ENCODE assay signal across 15 cellular contexts in genomic region chr6:77021778-77022177, GRCh38.
DNase-seq lines count a peak whose midpoint lies in the region; ATAC-seq and TF ChIP-seq lines count a peak whose summit lies in the region.
"Had no signal": no experiment of that assay in that cellular context is flagged by ENCODE, and none has a peak within 500 bp of the region (broad histone marks: within the 10 kb centered on the region; RNA-seq: fewer than 3 reads in every experiment).

No MANE protein-coding gene starts in this region.

- H3K27ac Mint-ChIP-seq in osteocyte (ENCODE audit: unreplicated experiment) (peak overlapping the region; percentile 54), T-cell (no peak overlapping the region)
- H3K27ac Mint-ChIP-seq: CD4-positive, alpha-beta memory T cell had no signal

- H3K9me3 Mint-ChIP-seq in osteocyte (ENCODE audit: unreplicated experiment) (peaks cover 4% of the 10 kb centered on the region), T-cell (peaks cover 8 to 14% (median 8%) of the 10 kb centered on the region in 3 donors)

- TF ChIP-seq CTCF in osteocyte (IDR thresholded peaks at IDR 0.05), result no peak

- ATAC-seq in GM19452 (IDR thresholded peaks at IDR 0.05; ENCODE audit: unreplicated experiment), result no peak
- no peak for ATAC-seq in T-cell (replicated peaks in 1 of 4)
- ATAC-seq: GM12878 had no signal

- peaks cover 9% of the 10 kb centered on the region for H3K4me1 ChIP-seq in ACC112 (ENCODE audit: control insufficient read depth, insufficient read depth, low read length, unreplicated experiment)

- POLR2A ChIA-PET in T-cell (lab: Charles Lee), result no interaction called here

- peak overlapping the region; percentile 44 for H2AFZ ChIP-seq in ACC112 (ENCODE audit: low read length, unreplicated experiment)
- H2AFZ ChIP-seq: GM23248 had no signal

- CTCF ChIA-PET in T-cell (lab: Charles Lee), result no interaction called here

- H3K27ac ChIP-seq in ACC112 (ENCODE audit: low read depth, low read length), result no peak overlapping the region
- H3K27ac ChIP-seq: C4-2B, GM23248 had no signal

- no peaks in the 10 kb centered on the region for H3K36me3 ChIP-seq in ACC112 (ENCODE audit: insufficient read depth, low read length)

- no peak overlapping the region for H3K4me3 ChIP-seq in ACC112 (ENCODE audit: low read depth, low read length)
- H3K4me3 ChIP-seq: GM12878, GM23248 had no signal

- peak overlapping the region; percentile 41 for H3K4me3 Mint-ChIP-seq in osteocyte (ENCODE audit: unreplicated experiment)
- H3K4me3 Mint-ChIP-seq in T-cell, result no peak overlapping the region
- H3K4me3 Mint-ChIP-seq: CD4-positive, alpha-beta memory T cell had no signal

- no peaks in the 10 kb centered on the region for H3K79me2 ChIP-seq in ACC112 (ENCODE audit: control insufficient read depth, insufficient read depth, low read length, unreplicated experiment)

- peaks cover 3% of the 10 kb centered on the region for H3K27me3 Mint-ChIP-seq in osteocyte (ENCODE audit: unreplicated experiment)
- no peaks in the 10 kb centered on the region for H3K27me3 Mint-ChIP-seq in T-cell
- H3K27me3 Mint-ChIP-seq: CD4-positive, alpha-beta memory T cell had no signal

- H3K27me3 ChIP-seq in ACC112 (ENCODE audit: insufficient read depth, low read length), result no peaks in the 10 kb centered on the region

- H3K4me1 Mint-ChIP-seq in osteocyte (ENCODE audit: unreplicated experiment) (peaks cover 38% of the 10 kb centered on the region), T-cell (no peaks in the 10 kb centered on the region)
- H3K4me1 Mint-ChIP-seq: CD4-positive, alpha-beta memory T cell had no signal

- H3K36me3 Mint-ChIP-seq in osteocyte (ENCODE audit: unreplicated experiment) (no peaks in the 10 kb centered on the region), T-cell (no peaks in the 10 kb centered on the region)
- H3K36me3 Mint-ChIP-seq: CD4-positive, alpha-beta memory T cell had no signal

- DNase-seq in ELR (ENCODE audit: low read depth) (peak; percentile 18), LHCN-M2 (ENCODE audit: low read depth) (peak; percentile 11), osteocyte (ENCODE audit: extremely low spot score, unreplicated experiment) (no peak), HK-2 (ENCODE audit: unreplicated experiment) (no peak), T-cell (no peak)
- DNase-seq: ACHN; AML-193; CD4-positive, alpha-beta memory T cell; DMS153; DMS79; GM23248 had no signal

Comparison
In these comparisons a context has a peak if more than half of its experiments do, and no peak if none do; other contexts are left out.
1. DNase-seq: peak in ELR (single experiment) and LHCN-M2 (single experiment); none in osteocyte (single experiment), HK-2 (single experiment) and T-cell (0 of 34).